ENCODE assay signal across 33 cellular contexts in the genomic region with DNA sequence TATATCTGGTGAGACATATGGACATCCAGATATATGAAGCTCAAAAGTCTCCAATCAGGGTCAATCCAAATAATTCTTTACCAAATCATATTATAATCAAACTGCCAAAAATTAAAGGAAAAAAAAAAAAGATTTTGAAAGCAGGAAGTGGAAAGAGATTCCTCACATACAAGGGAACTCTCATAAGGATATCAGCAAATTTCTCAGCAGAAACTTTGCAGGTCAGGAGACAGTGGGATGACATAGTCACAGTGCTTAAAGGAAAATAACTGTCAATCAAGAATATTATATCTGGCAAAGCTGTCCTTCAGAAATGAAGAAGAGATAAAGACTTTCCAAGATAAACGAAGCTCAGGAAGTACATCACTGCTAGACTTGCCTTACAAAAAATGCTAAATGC.
"Had no signal": no experiment of that assay in that cellular context is flagged by ENCODE, and none has a peak within 500 bp of the region (broad histone marks: within the 10 kb centered on the region; RNA-seq: fewer than 3 reads in every experiment).

No MANE protein-coding gene starts in this region.

- H3K4me1 ChIP-seq: adrenal gland, ascending aorta, body of pancreas, breast epithelium had no signal

- H3K4me3 ChIP-seq: adrenal gland, ascending aorta, body of pancreas, breast epithelium, cardiac muscle cell had no signal

- FAIRE-seq: astrocyte, bronchial epithelial cell had no signal

- H3K36me3 ChIP-seq: adrenal gland, ascending aorta, brain microvascular endothelial cell, breast epithelium, cardiac muscle cell had no signal

- ATAC-seq: activated naive CD4-positive, alpha-beta T cell treated with anti-CD3 and anti-CD28 coated beads, Interleukin-2, amount 50 U/mL, for 72 hours; activated naive CD8-positive, alpha-beta T cell treated with anti-CD3 and anti-CD28 coated beads, Interleukin-2, amount 50 U/mL, for 24 hours; activated T-cell treated with anti-CD3 and anti-CD28 coated beads, Interleukin-2, amount 50 U/mL, for 4 hours; activated T-cell treated with anti-CD3 and anti-CD28 coated beads, Interleukin-2, amount 50 U/mL, for 72 hours; activated T-helper 17 cell treated with anti-CD3 and anti-CD28 coated beads, Interleukin-2, amount 50 U/mL, for 72 hours; body of pancreas had no signal

- H3K27me3 ChIP-seq: adrenal gland, ascending aorta, body of pancreas, brain microvascular endothelial cell, breast epithelium, cardiac muscle cell had no signal

- H3K27ac ChIP-seq: adrenal gland, ascending aorta, body of pancreas, brain microvascular endothelial cell, breast epithelium, cardiac muscle cell had no signal

- DNase-seq: activated effector memory CD4-positive, alpha-beta T cell treated with anti-CD3 and anti-CD28 coated beads, Interleukin-2, amount 50 U/mL, for 16 hours; activated effector memory CD4-positive, alpha-beta T cell treated with Interleukin-2 at 50 U/mL for 16 hours; activated gamma-delta T cell; activated gamma-delta T cell treated with Interleukin-2 at 50 U/mL for 16 hours; activated naive CD4-positive, alpha-beta T cell; activated naive CD4-positive, alpha-beta T cell treated with anti-CD3 and anti-CD28 coated beads for 36 hours; activated naive CD4-positive, alpha-beta T cell treated with anti-CD3 and anti-CD28 coated beads, Interleukin-2, amount 10 ng/mL, durations not matched to agents 7 days and 5 days; activated naive CD4-positive, alpha-beta T cell treated with anti-CD3 and anti-CD28 coated beads, Interleukin-2, amount 50 U/mL, for 16 hours; activated naive CD4-positive, alpha-beta T cell treated with Interleukin-2 at 50 U/mL for 16 hours; activated naive CD8-positive, alpha-beta T cell treated with anti-CD3 and anti-CD28 coated beads for 36 hours; activated naive CD8-positive, alpha-beta T cell treated with anti-CD3 and anti-CD28 coated beads, Interleukin-2, amount 10 ng/mL, durations not matched to agents 7 days and 5 days; activated naive CD8-positive, alpha-beta T cell treated with anti-CD3 and anti-CD28 coated beads, Interleukin-2, amount 50 U/mL, for 24 hours; activated T-cell treated with anti-CD3 and anti-CD28 coated beads, Interleukin-2, amount 50 U/mL, for 24 hours; activated T-cell treated with anti-CD3 and anti-CD28 coated beads, Interleukin-2, amount 50 U/mL, for 4 hours; activated T-cell treated with anti-CD3 and anti-CD28 coated beads, Interleukin-2, amount 50 U/mL, for 48 hours; activated T-cell treated with anti-CD3 and anti-CD28 coated beads, Interleukin-2, amount 50 U/mL, for 72 hours; adrenal gland; amniotic stem cell; amygdala; anterior cingulate cortex; aorta; body of pancreas; brain microvascular endothelial cell; caudate nucleus; central memory CD4-positive, alpha-beta T cell; cerebellar nuclear complex had no signal
